In genomic region chr7:100137851-100138760, GRCh38 we compare ENCODE assay signal across 16 cellular contexts. TPM values are rescaled to one million over a fixed set of nuclear protein-coding genes. Genes with fewer than 3 reads are reported as not detected.
DNase-seq lines count a peak whose midpoint lies in the region; ATAC-seq, FAIRE-seq and TF ChIP-seq lines count a peak whose summit lies in the region.
"Had no signal": no experiment of that assay in that cellular context is flagged by ENCODE, and none has a peak within 500 bp of the region (broad histone marks: within the 10 kb centered on the region; RNA-seq: fewer than 3 reads in every experiment).

No MANE protein-coding gene starts in this region.

- peak; percentile 33 for DNase-seq in NCI-H2171 treated with DMSO at 0.1 percent for 48 hours (lab: John Stamatoyannopoulos, UW)
- no peak for DNase-seq in NCI-H2171 (lab: John Stamatoyannopoulos, UW)
- DNase-seq in GM19239 (ENCODE audit: insufficient read length, low spot score): no peak
- no peak for DNase-seq in activated B cell treated with CpG ODN at 0.5 μM for 24 hours
- DNase-seq in NCI-H524 (lab: John Stamatoyannopoulos, UW): no peak
- DNase-seq in DMS114 treated with DMSO at 0.1 percent for 48 hours (lab: John Stamatoyannopoulos, UW; ENCODE audit: unreplicated experiment): no peak
- DNase-seq in NCI-H1694 (lab: John Stamatoyannopoulos, UW): no peak
- DNase-seq: activated CD4-positive, CD25-positive, alpha-beta regulatory T cell treated with anti-CD3 and anti-CD28 coated beads, Interleukin-2, amount 50 U/mL, for 72 hours; activated T-cell treated with anti-CD3 and anti-CD28 coated beads, Interleukin-2, amount 50 U/mL, for 48 hours; H9; stimulated activated naive CD8-positive, alpha-beta T cell treated with anti-CD3 and anti-CD28 coated beads, Interleukin-15, Interleukin-2, amounts not matched to agents 100 U/mL and 50 U/mL, for 24 hours had no signal

- H3K27me3 Mint-ChIP-seq in activated B cell treated with CpG ODN at 0.5 μM for 24 hours: no peaks in the 10 kb centered on the region

- H3K4me3 ChIP-seq in neutrophil (ENCODE audit: low read depth in 1 of 2, low read length in 1 of 2): no peak overlapping the region
- H3K4me3 ChIP-seq: neural progenitor cell had no signal

- no peaks in the 10 kb centered on the region for H3K9me3 Mint-ChIP-seq in activated B cell treated with CpG ODN at 0.5 μM for 24 hours
- H3K9me3 Mint-ChIP-seq: H9, neural progenitor cell had no signal

- POLR2A ChIA-PET in activated B cell treated with CpG ODN at 0.5 μM for 24 hours (lab: Charles Lee): interaction anchor here (0.6 to 2.1 kb wide), 9 partner anchors 10 to 344 kb away, joined by 3 to 16 read pairs (median 4); partner anchors contain the start of genes AP4M1, LAMTOR4 and MEPCE

- CTCF ChIA-PET in activated B cell treated with CpG ODN at 0.5 μM for 24 hours (lab: Charles Lee): interaction anchor here (1.4 to 1.6 kb wide), 2 partner anchors 9 to 84 kb away, joined by 3 read pairs; no protein-coding TSS in a partner anchor

- peak overlapping the region; percentile 68 for H3K27ac Mint-ChIP-seq in activated B cell treated with CpG ODN at 0.5 μM for 24 hours
- H3K27ac Mint-ChIP-seq: H9, neural progenitor cell had no signal

- H3K4me3 Mint-ChIP-seq in activated B cell treated with CpG ODN at 0.5 μM for 24 hours: peak overlapping the region; percentile 32
- H3K4me3 Mint-ChIP-seq: H9, neural progenitor cell had no signal

- ATAC-seq in activated B cell treated with CpG ODN at 0.5 μM for 24 hours (ENCODE audit: low read depth): peak; percentile 81
- ATAC-seq: SK-N-SH treated with all-trans-retinoic acid at 6 μM for 48 hours; stimulated activated naive CD8-positive, alpha-beta T cell treated with anti-CD3 and anti-CD28 coated beads, Interleukin-15, Interleukin-2, amounts not matched to agents 100 U/mL and 50 U/mL, for 24 hours had no signal

- no peaks in the 10 kb centered on the region for H3K36me3 Mint-ChIP-seq in activated B cell treated with CpG ODN at 0.5 μM for 24 hours (ENCODE audit: low read depth)
- H3K36me3 Mint-ChIP-seq: neural progenitor cell had no signal

- peak overlapping the region; percentile 70 for H3K27ac ChIP-seq in neutrophil
- H3K27ac ChIP-seq: HL-60, neural progenitor cell had no signal

- peaks cover 47 to 52% of the 10 kb centered on the region in 2 experiments for H3K4me1 ChIP-seq in neutrophil (ENCODE audit: control insufficient read depth in 1 of 2, insufficient read depth in 1 of 2, low read depth in 1 of 2, low read length in 1 of 2)
- H3K4me1 ChIP-seq: neural progenitor cell had no signal

- peaks cover 25% of the 10 kb centered on the region for H3K4me1 Mint-ChIP-seq in activated B cell treated with CpG ODN at 0.5 μM for 24 hours
- H3K4me1 Mint-ChIP-seq: neural progenitor cell had no signal

- TF ChIP-seq CTCF in activated B cell treated with CpG ODN at 0.5 μM for 24 hours (IDR thresholded peaks at IDR 0.05): no peak
- no peak for TF ChIP-seq CTCF in neutrophil (IDR thresholded peaks at IDR 0.05)

- H3K9me3 ChIP-seq in neutrophil: no peaks in the 10 kb centered on the region

- intact Hi-C loops in activated B cell treated with CpG ODN at 0.5 μM for 24 hours (cut with micrococcal nuclease): loop anchor here (1.0 to 2.0 kb wide), 2 partner anchors 10 to 21 kb away; partner anchors contain the start of genes LAMTOR4 and TRAPPC14

- H3K27me3 ChIP-seq in neutrophil: no peaks in the 10 kb centered on the region
- H3K27me3 ChIP-seq: neural progenitor cell had no signal

- H3K36me3 ChIP-seq in neutrophil: no peaks in the 10 kb centered on the region
- H3K36me3 ChIP-seq: neural progenitor cell had no signal

- FAIRE-seq in GM19239 (lab: Jason Lieb, UNC): peak; percentile 76
- FAIRE-seq: A204.1 had no signal

RNA-seq across cellular contexts. Expression of gene LAMTOR4, which starts 10.6 kb away (rescaled TPM):
- 151 and 161 TPM in 2 replicates for total RNA-seq in activated B cell treated with CpG ODN at 0.5 μM for 24 hours

RNA-seq across cellular contexts. Expression of gene MBLAC1, which starts 11.3 kb away (rescaled TPM):
- total RNA-seq in activated B cell treated with CpG ODN at 0.5 μM for 24 hours: 1.9 and 2.2 TPM in 2 replicates

RNA-seq across cellular contexts. Expression of gene CNPY4, which starts 18.7 kb away (rescaled TPM):
- total RNA-seq in activated B cell treated with CpG ODN at 0.5 μM for 24 hours: 7.1 and 8.6 TPM in 2 replicates

RNA-seq across cellular contexts. Expression of gene TAF6, which starts 18.9 kb away (rescaled TPM):
- 42.6 and 54.9 TPM in 2 replicates for total RNA-seq in activated B cell treated with CpG ODN at 0.5 μM for 24 hours

RNA-seq across cellular contexts. Expression of gene TRAPPC14, which starts 20.4 kb away (rescaled TPM):
- 55.7 and 65.3 TPM in 2 replicates for total RNA-seq in activated B cell treated with CpG ODN at 0.5 μM for 24 hours
